In the genomic region with DNA sequence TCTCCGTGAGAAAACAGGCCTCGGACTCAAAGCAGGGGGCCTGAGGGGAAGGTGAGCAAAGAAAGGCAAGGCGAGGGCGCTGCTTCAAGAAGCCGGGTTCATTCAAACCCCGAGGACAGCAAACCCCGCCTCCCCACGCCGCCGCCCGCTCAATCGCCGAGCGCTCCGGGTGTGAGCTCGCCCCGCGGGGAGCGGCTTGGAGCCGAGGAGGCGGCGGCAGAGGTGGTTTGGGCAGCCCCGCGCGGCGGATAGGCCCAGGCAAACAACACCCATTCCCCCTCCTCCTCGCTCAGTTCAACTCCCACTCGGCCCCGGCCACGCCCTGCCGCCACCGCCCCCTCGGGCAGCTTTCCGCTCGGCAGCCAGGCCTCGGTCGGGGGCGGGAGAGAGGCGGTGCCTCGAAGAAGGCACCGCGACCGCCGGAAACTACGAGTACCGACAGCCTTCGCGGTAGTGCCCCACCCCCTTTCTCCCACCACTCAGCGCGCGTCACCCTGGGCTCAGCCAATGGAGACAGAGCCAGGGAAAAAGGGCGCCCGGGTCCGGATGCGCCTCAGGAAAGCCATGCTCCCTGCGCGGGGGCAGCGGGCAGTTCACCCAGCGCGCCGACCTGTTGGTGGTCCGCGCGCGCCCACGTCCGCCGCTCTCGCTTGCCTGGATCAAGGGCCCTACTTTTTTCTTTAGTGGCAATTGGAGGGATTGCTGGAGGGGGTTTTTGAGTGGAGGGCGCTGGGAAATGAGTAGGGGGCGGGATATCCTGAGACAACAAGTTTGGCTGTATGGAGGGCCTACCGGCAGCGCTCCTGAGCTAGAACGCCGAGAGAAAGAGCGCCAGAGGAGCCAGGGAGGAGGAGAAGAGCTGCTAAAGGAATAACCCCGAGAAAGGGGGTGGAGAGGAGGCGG, we compare ENCODE assay signal across 1 cellular context.
TF ChIP-seq lines count a peak whose summit lies in the region.

No MANE protein-coding gene starts in this region.

TF ChIP-seq in HEK293, 187 proteins besides CTCF, POLR2A, EP300 and RAD21 (continued from another document and continues in another):
- TF ChIP-seq, protein P1, sequence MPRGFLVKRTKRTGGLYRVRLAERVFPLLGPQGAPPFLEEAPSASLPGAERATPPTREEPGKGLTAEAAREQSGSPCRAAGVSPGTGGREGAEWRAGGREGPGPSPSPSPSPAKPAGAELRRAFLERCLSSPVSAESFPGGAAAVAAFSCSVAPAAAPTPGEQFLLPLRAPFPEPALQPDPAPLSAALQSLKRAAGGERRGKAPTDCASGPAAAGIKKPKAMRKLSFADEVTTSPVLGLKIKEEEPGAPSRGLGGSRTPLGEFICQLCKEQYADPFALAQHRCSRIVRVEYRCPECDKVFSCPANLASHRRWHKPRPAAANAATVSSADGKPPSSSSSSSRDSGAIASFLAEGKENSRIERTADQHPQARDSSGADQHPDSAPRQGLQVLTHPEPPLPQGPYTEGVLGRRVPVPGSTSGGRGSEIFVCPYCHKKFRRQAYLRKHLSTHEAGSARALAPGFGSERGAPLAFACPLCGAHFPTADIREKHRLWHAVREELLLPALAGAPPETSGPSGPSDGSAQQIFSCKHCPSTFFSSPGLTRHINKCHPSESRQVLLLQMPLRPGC (tag by site-specific recombination; IDR thresholded peaks at IDR 0.05): 0 out of 2 replicates have a peak, but pooled peaks have one; percentile 30
- TF ChIP-seq ZNF514 (tag by site-specific recombination; IDR thresholded peaks at IDR 0.05): no peak
- TF ChIP-seq ZNF704 (tag by site-specific recombination; IDR thresholded peaks at IDR 0.05): no peak
- TF ChIP-seq ZNF2 (tag by site-specific recombination; IDR thresholded peaks at IDR 0.05): peak; percentile 51; the same call in 1 of the 2 replicates
- no peak for TF ChIP-seq ZNF660 (tag by site-specific recombination; IDR thresholded peaks at IDR 0.05)
- no peak for TF ChIP-seq PRDM6 (tag by site-specific recombination; IDR thresholded peaks at IDR 0.05)
- TF ChIP-seq ZNF776 (tag by site-specific recombination; IDR thresholded peaks at IDR 0.05; ENCODE audit: borderline replicate concordance): no peak
- TF ChIP-seq YY2 (tag by site-specific recombination; IDR thresholded peaks at IDR 0.05): no peak
- no peak for TF ChIP-seq SALL2 (tag by site-specific recombination; IDR thresholded peaks at IDR 0.05; ENCODE audit: borderline replicate concordance)
- no peak for TF ChIP-seq ZSCAN18 (tag by site-specific recombination; IDR thresholded peaks at IDR 0.05)
- no peak for TF ChIP-seq ZNF677 (tag by site-specific recombination; IDR thresholded peaks at IDR 0.05)
- TF ChIP-seq, protein P2, sequence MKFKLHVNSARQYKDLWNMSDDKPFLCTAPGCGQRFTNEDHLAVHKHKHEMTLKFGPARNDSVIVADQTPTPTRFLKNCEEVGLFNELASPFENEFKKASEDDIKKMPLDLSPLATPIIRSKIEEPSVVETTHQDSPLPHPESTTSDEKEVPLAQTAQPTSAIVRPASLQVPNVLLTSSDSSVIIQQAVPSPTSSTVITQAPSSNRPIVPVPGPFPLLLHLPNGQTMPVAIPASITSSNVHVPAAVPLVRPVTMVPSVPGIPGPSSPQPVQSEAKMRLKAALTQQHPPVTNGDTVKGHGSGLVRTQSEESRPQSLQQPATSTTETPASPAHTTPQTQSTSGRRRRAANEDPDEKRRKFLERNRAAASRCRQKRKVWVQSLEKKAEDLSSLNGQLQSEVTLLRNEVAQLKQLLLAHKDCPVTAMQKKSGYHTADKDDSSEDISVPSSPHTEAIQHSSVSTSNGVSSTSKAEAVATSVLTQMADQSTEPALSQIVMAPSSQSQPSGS (tag by site-specific recombination; IDR thresholded peaks at IDR 0.05; ENCODE audit: low read depth): no peak
- peak; percentile 91 for TF ChIP-seq SP2 (tag by site-specific recombination; IDR thresholded peaks at IDR 0.05)
- peak; percentile 90 for TF ChIP-seq ZEB2 (tag by site-specific recombination; IDR thresholded peaks at IDR 0.05)
- no peak for TF ChIP-seq ZNF426 (tag by site-specific recombination; IDR thresholded peaks at IDR 0.05)
- no peak for TF ChIP-seq ZNF624 (tag by site-specific recombination; IDR thresholded peaks at IDR 0.05)
- TF ChIP-seq ZFHX2 (tag by site-specific recombination; conservative IDR thresholded peaks at IDR 0.05): peak; percentile 94
- TF ChIP-seq ZNF76 (tag by site-specific recombination; IDR thresholded peaks at IDR 0.05; ENCODE audit: borderline replicate concordance, low read depth): peak; percentile 93
- TF ChIP-seq HOXC10 (CRISPR knock-in tag; IDR thresholded peaks at IDR 0.05): no peak
- peak; percentile 100 for TF ChIP-seq KLF10 (tag by site-specific recombination; IDR thresholded peaks at IDR 0.05)
- TF ChIP-seq, protein P3, sequence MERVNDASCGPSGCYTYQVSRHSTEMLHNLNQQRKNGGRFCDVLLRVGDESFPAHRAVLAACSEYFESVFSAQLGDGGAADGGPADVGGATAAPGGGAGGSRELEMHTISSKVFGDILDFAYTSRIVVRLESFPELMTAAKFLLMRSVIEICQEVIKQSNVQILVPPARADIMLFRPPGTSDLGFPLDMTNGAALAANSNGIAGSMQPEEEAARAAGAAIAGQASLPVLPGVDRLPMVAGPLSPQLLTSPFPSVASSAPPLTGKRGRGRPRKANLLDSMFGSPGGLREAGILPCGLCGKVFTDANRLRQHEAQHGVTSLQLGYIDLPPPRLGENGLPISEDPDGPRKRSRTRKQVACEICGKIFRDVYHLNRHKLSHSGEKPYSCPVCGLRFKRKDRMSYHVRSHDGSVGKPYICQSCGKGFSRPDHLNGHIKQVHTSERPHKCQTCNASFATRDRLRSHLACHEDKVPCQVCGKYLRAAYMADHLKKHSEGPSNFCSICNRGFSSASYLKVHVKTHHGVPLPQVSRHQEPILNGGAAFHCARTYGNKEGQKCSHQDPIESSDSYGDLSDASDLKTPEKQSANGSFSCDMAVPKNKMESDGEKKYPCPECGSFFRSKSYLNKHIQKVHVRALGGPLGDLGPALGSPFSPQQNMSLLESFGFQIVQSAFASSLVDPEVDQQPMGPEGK (tag by site-specific recombination; IDR thresholded peaks at IDR 0.05): peak; percentile 63
- TF ChIP-seq ZNF600 (tag by site-specific recombination; IDR thresholded peaks at IDR 0.05): no peak
- TF ChIP-seq ZBTB7A (tag by site-specific recombination; IDR thresholded peaks at IDR 0.05; ENCODE audit: low read depth): 0 out of 2 replicates have a peak, but pooled peaks have one; percentile 56
- TF ChIP-seq ZSCAN16 (tag by site-specific recombination; IDR thresholded peaks at IDR 0.05): no peak
- TF ChIP-seq ZNF274 (IDR thresholded peaks at IDR 0.05; ENCODE audit: low read length): no peak
- no peak for TF ChIP-seq ZNF274 (tag by site-specific recombination; IDR thresholded peaks at IDR 0.05; ENCODE audit: borderline replicate concordance)
- peak; percentile 21; the same call in 1 of the 2 replicates for TF ChIP-seq ZNF394 (tag by site-specific recombination; IDR thresholded peaks at IDR 0.05; ENCODE audit: borderline replicate concordance)
- no peak for TF ChIP-seq ZNF140 (tag by site-specific recombination; IDR thresholded peaks at IDR 0.05)
- peak; percentile 88 for TF ChIP-seq ZBTB17 (tag by site-specific recombination; IDR thresholded peaks at IDR 0.05)
- TF ChIP-seq ZNF341 (tag by site-specific recombination; IDR thresholded peaks at IDR 0.05; ENCODE audit: low read depth): peak; percentile 74
- no peak for TF ChIP-seq SETDB1 (IDR thresholded peaks at IDR 0.05; ENCODE audit: insufficient read length, low read length)
- TF ChIP-seq ZNF571 (tag by site-specific recombination; IDR thresholded peaks at IDR 0.05): no peak
- TF ChIP-seq KLF7 (tag by site-specific recombination; IDR thresholded peaks at IDR 0.05; ENCODE audit: borderline replicate concordance): peak; percentile 49; the same call in 1 of the 2 replicates
- TF ChIP-seq ZNF211 (tag by site-specific recombination; IDR thresholded peaks at IDR 0.05; ENCODE audit: low read depth): no peak
- TF ChIP-seq ZNF335 (tag by site-specific recombination; conservative IDR thresholded peaks at IDR 0.05): peak; percentile 83
- peak; percentile 41 for TF ChIP-seq SP7 (tag by site-specific recombination; IDR thresholded peaks at IDR 0.05)
- no peak for TF ChIP-seq MZF1 (tag by site-specific recombination; IDR thresholded peaks at IDR 0.05; ENCODE audit: borderline replicate concordance)
- TF ChIP-seq ZNF585B (tag by site-specific recombination; IDR thresholded peaks at IDR 0.05): no peak
- TF ChIP-seq REST (tag by site-specific recombination; IDR thresholded peaks at IDR 0.05): 0 out of 2 replicates have a peak, but pooled peaks have one; percentile 10
